In the genomic region with DNA sequence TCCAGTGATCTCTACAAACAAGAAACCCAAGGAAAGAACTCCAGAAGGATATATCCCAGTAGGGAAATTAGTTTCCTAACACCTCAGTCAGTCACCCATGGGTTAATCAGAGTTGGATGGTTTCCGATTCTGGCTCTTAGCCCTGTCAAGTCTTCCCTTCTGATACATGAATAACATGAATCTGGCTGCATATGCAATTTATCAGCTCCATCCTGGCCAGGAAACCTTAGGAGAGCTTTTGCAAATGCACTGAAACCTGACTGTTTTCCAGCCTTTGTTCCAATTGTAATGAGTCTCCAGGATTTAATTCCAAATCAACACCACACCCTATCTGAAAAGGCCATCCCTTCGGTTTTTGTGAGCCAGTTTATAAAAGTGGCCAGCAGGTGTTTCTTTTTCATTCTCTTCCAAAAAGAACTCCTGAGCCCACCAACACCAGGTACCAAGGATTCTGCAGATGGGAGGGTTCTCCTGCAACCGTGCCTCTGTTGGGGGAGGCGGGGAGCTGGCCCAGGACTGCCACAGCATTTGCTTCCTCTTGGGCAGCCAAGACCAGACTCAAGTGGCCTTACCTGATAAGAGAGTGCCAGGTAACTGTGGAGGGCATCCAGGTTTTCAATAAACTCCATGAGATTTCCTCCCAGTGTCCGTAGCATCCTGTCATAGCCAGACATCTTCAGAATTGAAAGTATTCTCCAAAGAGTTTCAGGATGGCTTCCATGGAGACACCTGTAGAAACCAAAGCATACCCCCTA, we compare ENCODE assay signal across 22 cellular contexts.
"Had no signal": no experiment of that assay in that cellular context is flagged by ENCODE, and none has a peak within 500 bp of the region (broad histone marks: within the 10 kb centered on the region; RNA-seq: fewer than 3 reads in every experiment).

No MANE protein-coding gene starts in this region.

- H3K4me3 ChIP-seq: gastrocnemius medialis, heart left ventricle, lung, pancreas, upper lobe of left lung had no signal

- ATAC-seq: activated naive CD4-positive, alpha-beta T cell treated with anti-CD3 and anti-CD28 coated beads, Interleukin-2, amount 50 U/mL, for 72 hours; activated T-cell treated with anti-CD3 and anti-CD28 coated beads, Interleukin-2, amount 50 U/mL, for 72 hours; gastrocnemius medialis; heart left ventricle; left colon; pancreas; sciatic nerve; stimulated activated naive CD8-positive, alpha-beta T cell treated with anti-CD3 and anti-CD28 coated beads, Interleukin-15, amount 100 ng/mL, for 72 hours had no signal

- H3K4me1 Mint-ChIP-seq: central memory CD8-positive, alpha-beta T cell; neural crest cell had no signal

- H3K27me3 Mint-ChIP-seq: activated CD4-positive, alpha-beta T cell treated with anti-CD3 and anti-CD28 coated beads, Interleukin-2, amount 10 ng/mL, durations not matched to agents 7 days and 5 days had no signal

- H3K36me3 Mint-ChIP-seq: activated naive CD4-positive, alpha-beta T cell treated with anti-CD3 and anti-CD28 coated beads, Interleukin-2, amount 50 U/mL, for 72 hours had no signal

- H3K4me1 ChIP-seq: gastrocnemius medialis, upper lobe of left lung had no signal

- H3K36me3 ChIP-seq: brain microvascular endothelial cell, gastrocnemius medialis, heart left ventricle, pancreas, upper lobe of left lung had no signal

- H3K27me3 ChIP-seq: brain microvascular endothelial cell, gastrocnemius medialis, heart left ventricle, pancreas, upper lobe of left lung had no signal

- H3K27ac Mint-ChIP-seq: activated CD4-positive, alpha-beta T cell treated with anti-CD3 and anti-CD28 coated beads, Interleukin-2, amount 10 ng/mL, durations not matched to agents 7 days and 5 days; activated naive CD4-positive, alpha-beta T cell treated with anti-CD3 and anti-CD28 coated beads, Interleukin-2, amount 50 U/mL, for 72 hours; activated T-cell treated with anti-CD3 and anti-CD28 coated beads, Interleukin-2, amount 50 U/mL, for 72 hours; stimulated activated naive CD8-positive, alpha-beta T cell treated with anti-CD3 and anti-CD28 coated beads, Interleukin-15, amount 100 ng/mL, for 72 hours had no signal

- H3K27ac ChIP-seq: brain microvascular endothelial cell, epithelial cell of prostate, gastrocnemius medialis, heart left ventricle, pancreas, upper lobe of left lung had no signal

- H3K9me3 Mint-ChIP-seq: activated CD4-positive, alpha-beta T cell treated with anti-CD3 and anti-CD28 coated beads, Interleukin-2, amount 10 ng/mL, durations not matched to agents 7 days and 5 days; activated naive CD4-positive, alpha-beta T cell treated with anti-CD3 and anti-CD28 coated beads, Interleukin-2, amount 50 U/mL, for 72 hours; activated T-cell treated with anti-CD3 and anti-CD28 coated beads, Interleukin-2, amount 50 U/mL, for 72 hours; central memory CD8-positive, alpha-beta T cell; neural crest cell; stimulated activated naive CD8-positive, alpha-beta T cell treated with anti-CD3 and anti-CD28 coated beads, Interleukin-15, amount 100 ng/mL, for 72 hours had no signal

- H3K4me3 Mint-ChIP-seq: activated CD4-positive, alpha-beta T cell treated with anti-CD3 and anti-CD28 coated beads, Interleukin-2, amount 10 ng/mL, durations not matched to agents 7 days and 5 days; activated T-cell treated with anti-CD3 and anti-CD28 coated beads, Interleukin-2, amount 50 U/mL, for 72 hours; central memory CD8-positive, alpha-beta T cell; neural crest cell; stimulated activated naive CD8-positive, alpha-beta T cell treated with anti-CD3 and anti-CD28 coated beads, Interleukin-15, amount 100 ng/mL, for 72 hours had no signal

- DNase-seq: activated CD4-positive, alpha-beta T cell treated with anti-CD3 and anti-CD28 coated beads, Interleukin-2, amount 10 ng/mL, durations not matched to agents 7 days and 5 days; activated CD8-positive, alpha-beta memory T cell treated with anti-CD3 and anti-CD28 coated beads, Interleukin-2, amount 50 U/mL, for 48 hours; activated gamma-delta T cell; activated T-cell treated with anti-CD3 and anti-CD28 coated beads, Interleukin-2, amount 50 U/mL, for 72 hours; amygdala; brain microvascular endothelial cell; effector CD8-positive, alpha-beta T cell; gastrocnemius medialis; heart left ventricle; left colon; midbrain; pancreas; stimulated activated CD4-positive, alpha-beta T cell treated with anti-CD3 and anti-CD28 coated beads, Interleukin-1b, Interleukin-23, amount 100 ng/mL, for 48 hours; stimulated activated naive CD8-positive, alpha-beta T cell treated with anti-CD3 and anti-CD28 coated beads, Interleukin-15, amount 100 ng/mL, for 72 hours; T-helper 9 cell; upper lobe of left lung had no signal
